Comparison of ENCODE assay signal across 9 cellular contexts in genomic region chr18:68840554-68841263, GRCh38. TPM values are rescaled to one million over a fixed set of nuclear protein-coding genes. Genes with fewer than 3 reads are reported as not detected.
DNase-seq lines count a peak whose midpoint lies in the region; ATAC-seq and TF ChIP-seq lines count a peak whose summit lies in the region.
"Had no signal": no experiment of that assay in that cellular context is flagged by ENCODE, and none has a peak within 500 bp of the region (broad histone marks: within the 10 kb centered on the region; RNA-seq: fewer than 3 reads in every experiment).

No MANE protein-coding gene starts in this region.

- H3K9me3 Mint-ChIP-seq in nephron progenitor cell (no peaks in the 10 kb centered on the region), natural killer cell (no peaks in the 10 kb centered on the region)
- H3K9me3 Mint-ChIP-seq in activated T-cell treated with anti-CD3 and anti-CD28 coated beads, Interleukin-2, amount 50 U/mL, for 24 hours = no peaks in the 10 kb centered on the region

- no peak overlapping the region for H3K27ac Mint-ChIP-seq in nephron progenitor cell
- H3K27ac Mint-ChIP-seq in natural killer cell = no peak overlapping the region
- no peak overlapping the region for H3K27ac Mint-ChIP-seq in activated T-cell treated with anti-CD3 and anti-CD28 coated beads, Interleukin-2, amount 50 U/mL, for 24 hours

- in situ Hi-C loops in HAP-1 (cut with MboI; ENCODE audit: low sequenced_read_pairs) = no loop called here

- DNase-seq in HAP-1 (ENCODE audit: low spot score in 2 of 2) (peak; percentile 56 to 79), RWPE2 (ENCODE audit: low spot score) (no peak), foreskin fibroblast (peak; percentile 91 to 94), retinal pigment epithelial cell (ENCODE audit: low read depth) (peak; percentile 77), nephron progenitor cell (no peak), natural killer cell (no peak)
- no peak for DNase-seq in activated T-cell treated with anti-CD3 and anti-CD28 coated beads, Interleukin-2, amount 50 U/mL, for 24 hours
- DNase-seq: mucosa of descending colon, stomach had no signal

- H3K27me3 Mint-ChIP-seq in nephron progenitor cell (ENCODE audit: low read depth, poor library complexity) (no peaks in the 10 kb centered on the region), natural killer cell (ENCODE audit: low read depth in 2 of 2) (no peaks in the 10 kb centered on the region)
- H3K27me3 Mint-ChIP-seq in activated T-cell treated with anti-CD3 and anti-CD28 coated beads, Interleukin-2, amount 50 U/mL, for 24 hours = no peaks in the 10 kb centered on the region

- no peaks in the 10 kb centered on the region for H3K27me3 ChIP-seq in HAP-1 (ENCODE audit: low read depth)
- no peaks in the 10 kb centered on the region for H3K27me3 ChIP-seq in RWPE2 (ENCODE audit: insufficient read depth, poor library complexity, severe bottlenecking)
- H3K27me3 ChIP-seq: stomach had no signal

- H3K9me3 ChIP-seq in HAP-1 (no peaks in the 10 kb centered on the region), RWPE2 (ENCODE audit: severe bottlenecking) (no peaks in the 10 kb centered on the region)
- H3K9me3 ChIP-seq: mucosa of descending colon, stomach had no signal

- H3K36me3 Mint-ChIP-seq in nephron progenitor cell (ENCODE audit: low read depth) = no peaks in the 10 kb centered on the region
- no peaks in the 10 kb centered on the region for H3K36me3 Mint-ChIP-seq in natural killer cell
- H3K36me3 Mint-ChIP-seq in activated T-cell treated with anti-CD3 and anti-CD28 coated beads, Interleukin-2, amount 50 U/mL, for 24 hours (ENCODE audit: low read depth) = no peaks in the 10 kb centered on the region

- intact Hi-C loops in natural killer cell (cut with micrococcal nuclease) = no loop called here

- H3K4me1 Mint-ChIP-seq in nephron progenitor cell (no peaks in the 10 kb centered on the region), natural killer cell (no peaks in the 10 kb centered on the region)
- no peaks in the 10 kb centered on the region for H3K4me1 Mint-ChIP-seq in activated T-cell treated with anti-CD3 and anti-CD28 coated beads, Interleukin-2, amount 50 U/mL, for 24 hours (ENCODE audit: low read depth)

- TF ChIP-seq CTCF in RWPE2 (IDR thresholded peaks at IDR 0.05; ENCODE audit: poor library complexity, severe bottlenecking) = no peak
- TF ChIP-seq CTCF in foreskin fibroblast (IDR thresholded peaks at IDR 0.05; ENCODE audit: low read depth, low read length) = no peak
- TF ChIP-seq CTCF in retinal pigment epithelial cell (conservative IDR thresholded peaks at IDR 0.05; ENCODE audit: low read depth, low read length) = no peak
- no peak for TF ChIP-seq CTCF in nephron progenitor cell (IDR thresholded peaks at IDR 0.05)
- TF ChIP-seq CTCF in natural killer cell (IDR thresholded peaks at IDR 0.05) = no peak

- H3K4me3 Mint-ChIP-seq in nephron progenitor cell (no peak overlapping the region), natural killer cell (no peak overlapping the region)
- H3K4me3 Mint-ChIP-seq in activated T-cell treated with anti-CD3 and anti-CD28 coated beads, Interleukin-2, amount 50 U/mL, for 24 hours = no peak overlapping the region

- ATAC-seq in RWPE2 (ENCODE audit: low read depth) = peak; percentile 90
- no peak for ATAC-seq in natural killer cell
- ATAC-seq: mucosa of descending colon had no signal

- peak overlapping the region; percentile 51 for H3K27ac ChIP-seq in RWPE2 (ENCODE audit: poor library complexity, severe bottlenecking)

- H3K4me1 ChIP-seq in HAP-1 (peaks cover 5% of the 10 kb centered on the region), RWPE2 (ENCODE audit: insufficient read depth, poor library complexity, severe bottlenecking) (peaks cover 30% of the 10 kb centered on the region)
- H3K4me1 ChIP-seq: stomach had no signal

- H3K4me3 ChIP-seq in HAP-1 = no peak overlapping the region
- no peak overlapping the region for H3K4me3 ChIP-seq in RWPE2 (ENCODE audit: severe bottlenecking)
- H3K4me3 ChIP-seq in foreskin fibroblast (ENCODE audit: low read depth in 1 of 2, low read length in 2 of 2) = no peak overlapping the region
- no peak overlapping the region for H3K4me3 ChIP-seq in retinal pigment epithelial cell (ENCODE audit: low read length)
- H3K4me3 ChIP-seq: mucosa of descending colon, stomach had no signal

- H3K36me3 ChIP-seq in HAP-1 (replicated peaks) (no peaks in the 10 kb centered on the region), RWPE2 (ENCODE audit: low read depth) (no peaks in the 10 kb centered on the region)
- H3K36me3 ChIP-seq: stomach had no signal

RNA-seq across cellular contexts. Expression of gene CCDC102B, which starts 42.8 kb away (rescaled TPM):
- total RNA-seq in natural killer cell = 1 to 10 TPM; 6.9 to 9.9 (median 8.9) TPM

Comparison
In these comparisons a context has a peak if more than half of its experiments do, and no peak if none do; other contexts are left out.
1. DNase-seq: peak in HAP-1 (2 of 2), foreskin fibroblast (2 of 2) and retinal pigment epithelial cell (single experiment); none in RWPE2 (single experiment), nephron progenitor cell (single experiment), natural killer cell (single experiment) and activated T-cell treated with anti-CD3 and anti-CD28 coated beads, Interleukin-2, amount 50 U/mL, for 24 hours (single experiment).